ENCODE assay signal across 27 cellular contexts in the genomic region with DNA sequence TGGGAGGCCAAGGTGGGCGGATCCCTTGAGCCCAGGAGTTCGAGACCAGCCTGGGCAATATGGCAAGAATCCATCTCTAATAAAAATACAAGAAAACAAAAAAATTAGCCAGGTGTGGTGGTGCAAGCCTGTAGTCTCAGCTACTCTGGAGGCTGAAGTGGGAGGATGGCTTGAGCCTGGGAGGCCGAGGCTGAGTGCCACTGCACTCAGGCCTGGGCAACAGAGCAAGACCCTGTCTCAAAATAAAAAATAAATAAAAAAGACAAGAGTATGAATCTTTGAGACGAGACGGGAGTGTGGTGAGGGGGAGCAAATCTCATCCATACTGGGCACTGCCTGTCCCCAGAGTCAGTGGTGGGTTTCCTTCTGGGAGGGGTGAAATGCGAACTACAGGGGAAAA. TPM values are rescaled to one million over a fixed set of nuclear protein-coding genes. Genes with fewer than 3 reads are reported as not detected.
DNase-seq lines count a peak whose midpoint lies in the region; ATAC-seq and TF ChIP-seq lines count a peak whose summit lies in the region.
"Had no signal": no experiment of that assay in that cellular context is flagged by ENCODE, and none has a peak within 500 bp of the region (broad histone marks: within the 10 kb centered on the region; RNA-seq: fewer than 3 reads in every experiment).

No MANE protein-coding gene starts in this region.

- H3K4me3 Mint-ChIP-seq in T-helper 17 cell: no peak overlapping the region
- H3K4me3 Mint-ChIP-seq: CD8-positive, alpha-beta T cell; effector memory CD8-positive, alpha-beta T cell; H9; mesothelial cell of epicardium; natural killer cell treated with Interleukin-12 subunit alpha and Interleukin-12 subunit beta and Interleukin-15 and Interleukin-18, amount 100 ng/mL, for 72 hours; stimulated activated naive CD8-positive, alpha-beta T cell treated with anti-CD3 and anti-CD28 coated beads, Interleukin-15, Interleukin-2, amounts not matched to agents 100 ng/mL and 50 ng/mL, for 24 hours; T-helper 1 cell treated with Interleukin-12 subunit alpha and Interleukin-12 subunit beta and Interleukin-4 antibody, amounts not matched to agents 30 μg/mL and 1 μg/mL, for 36 hours had no signal

- intact Hi-C loops in heart left ventricle (cut with DNase I) (loop anchor here in 2 of 10 donors (2.0 kb wide), 2 partner anchors 17 to 23 kb away; a partner anchor contains a TSS), Right ventricle myocardium inferior (cut with DNase I) (loop anchor here (2.0 kb wide), 1 partner anchor 17 kb away; a partner anchor contains a TSS), lower lobe of right lung (cut with DNase I) (no loop called here), spleen (cut with DNase I; ENCODE audit: low total_unique reads) (no loop called here), uterus (cut with DNase I; ENCODE audit: low total_unique reads) (no loop called here)

- no peak overlapping the region for H3K27ac Mint-ChIP-seq in T-helper 17 cell
- H3K27ac Mint-ChIP-seq: CD8-positive, alpha-beta T cell; mesothelial cell of epicardium; natural killer cell treated with Interleukin-12 subunit alpha and Interleukin-12 subunit beta and Interleukin-15 and Interleukin-18, amount 100 ng/mL, for 72 hours; progenitor cell of endocrine pancreas; stimulated activated naive CD8-positive, alpha-beta T cell treated with anti-CD3 and anti-CD28 coated beads, Interleukin-15, Interleukin-2, amounts not matched to agents 100 ng/mL and 50 ng/mL, for 24 hours; T-helper 1 cell treated with Interleukin-12 subunit alpha and Interleukin-12 subunit beta and Interleukin-4 antibody, amounts not matched to agents 30 μg/mL and 1 μg/mL, for 36 hours had no signal

- TF ChIP-seq CTCF in heart left ventricle (IDR thresholded peaks at IDR 0.05): no peak
- no peak for TF ChIP-seq CTCF in lower lobe of right lung (IDR thresholded peaks at IDR 0.05)
- no peak for TF ChIP-seq CTCF in spleen (IDR thresholded peaks at IDR 0.05 in 8 of 11, conservative IDR thresholded peaks at IDR 0.05 in 3 of 11)
- TF ChIP-seq CTCF in uterus (IDR thresholded peaks at IDR 0.05): no peak

- no peaks in the 10 kb centered on the region for H3K4me1 Mint-ChIP-seq in T-helper 17 cell
- H3K4me1 Mint-ChIP-seq: mesothelial cell of epicardium had no signal

- H3K27ac ChIP-seq in heart left ventricle: peak overlapping the region; percentile 76 to 98 (median 87)
- H3K27ac ChIP-seq in lower lobe of right lung: peak overlapping the region; percentile 79
- peak overlapping the region; percentile 49 to 88 (median 83) for H3K27ac ChIP-seq in spleen
- peak overlapping the region; percentile 55 to 73 for H3K27ac ChIP-seq in uterus
- H3K27ac ChIP-seq: 22Rv1, SJSA1 had no signal

- peaks cover 3% of the 10 kb centered on the region for H3K36me3 Mint-ChIP-seq in T-helper 17 cell (ENCODE audit: low read depth)
- H3K36me3 Mint-ChIP-seq: CD8-positive, alpha-beta T cell; mesothelial cell of epicardium; natural killer cell treated with Interleukin-12 subunit alpha and Interleukin-12 subunit beta and Interleukin-15 and Interleukin-18, amount 100 ng/mL, for 72 hours had no signal

- no peak overlapping the region for H3K4me3 ChIP-seq in heart left ventricle
- no peak overlapping the region for H3K4me3 ChIP-seq in lower lobe of right lung
- H3K4me3 ChIP-seq in spleen: no peak overlapping the region
- no peak overlapping the region for H3K4me3 ChIP-seq in uterus
- H3K4me3 ChIP-seq: SJSA1, smooth muscle cell had no signal

- H3K4me1 ChIP-seq in heart left ventricle (peaks cover 30 to 99% (median 96%) of the 10 kb centered on the region in 12 donors), lower lobe of right lung (peaks cover 70% of the 10 kb centered on the region), spleen (peaks cover 8 to 96% (median 56%) of the 10 kb centered on the region in 6 donors), uterus (peaks cover 0 to 39% of the 10 kb centered on the region in 2 donors)
- H3K4me1 ChIP-seq: SJSA1 had no signal

- H3K27me3 ChIP-seq in heart left ventricle (peaks cover 0 to 2% (median 0%) of the 10 kb centered on the region in 9 donors), lower lobe of right lung (ENCODE audit: low read depth) (no peaks in the 10 kb centered on the region), spleen (replicated peaks in 1 of 7) (peaks cover 0 to 17% (median 0%) of the 10 kb centered on the region in 7 donors), uterus (no peaks in the 10 kb centered on the region)
- H3K27me3 ChIP-seq: SJSA1 had no signal

- H3K9me3 ChIP-seq in heart left ventricle: no peaks in the 10 kb centered on the region
- H3K9me3 ChIP-seq in lower lobe of right lung: no peaks in the 10 kb centered on the region
- no peaks in the 10 kb centered on the region for H3K9me3 ChIP-seq in spleen
- H3K9me3 ChIP-seq in uterus: no peaks in the 10 kb centered on the region
- no peaks in the 10 kb centered on the region for H3K9me3 ChIP-seq in T-helper 17 cell (ENCODE audit: control insufficient read depth, low read length, poor library complexity, severe bottlenecking)
- H3K9me3 ChIP-seq: SJSA1 had no signal

- 83 to 89% (median 87%) methylated on average over 6 of the region's 6 CpGs for WGBS in heart left ventricle, 4 donors
- WGBS in spleen, 5 donors: 83 to 93% (median 89%) methylated on average over 6 of the region's 6 CpGs

- H3K36me3 ChIP-seq in heart left ventricle (peaks cover 0 to 48% (median 34%) of the 10 kb centered on the region in 9 donors), lower lobe of right lung (peaks cover 45% of the 10 kb centered on the region), spleen (peaks cover 0 to 46% (median 0%) of the 10 kb centered on the region in 6 donors), uterus (no peaks in the 10 kb centered on the region)

- no peak for ATAC-seq in heart left ventricle
- ATAC-seq in Right ventricle myocardium inferior: no peak
- ATAC-seq in lower lobe of right lung: no peak
- ATAC-seq in GM18498 (IDR thresholded peaks at IDR 0.05; ENCODE audit: unreplicated experiment): no peak
- no peak for ATAC-seq in T-helper 17 cell
- ATAC-seq in HG02610 (IDR thresholded peaks at IDR 0.05; ENCODE audit: unreplicated experiment): no peak
- ATAC-seq: CD8-positive, alpha-beta T cell; effector memory CD8-positive, alpha-beta T cell; esophagus mucosa; natural killer cell treated with Interleukin-12 subunit alpha and Interleukin-12 subunit beta and Interleukin-15 and Interleukin-18, amount 100 ng/mL, for 72 hours; Panc1 had no signal

- TF ChIP-seq POLR2A in heart left ventricle (IDR thresholded peaks at IDR 0.05) (no peak), spleen (IDR thresholded peaks at IDR 0.05) (no peak), uterus (IDR thresholded peaks at IDR 0.05) (no peak)

- H3K27me3 Mint-ChIP-seq in T-helper 17 cell: peaks cover 55% of the 10 kb centered on the region
- H3K27me3 Mint-ChIP-seq: progenitor cell of endocrine pancreas had no signal

- peak in 1 of 5 donors; percentile 7 for DNase-seq in heart left ventricle
- no peak for DNase-seq in Right ventricle myocardium inferior (ENCODE audit: missing footprints)
- peak; percentile 12 for DNase-seq in lower lobe of right lung
- DNase-seq in spleen: no peak
- DNase-seq in uterus: no peak
- no peak for DNase-seq in T-helper 17 cell
- DNase-seq: activated CD4-positive, alpha-beta T cell treated with anti-CD3 and anti-CD28 coated beads for 48 hours; CD8-positive, alpha-beta T cell; DMS53; effector memory CD8-positive, alpha-beta T cell; H9; NCI-H2081 treated with DMSO at 0.1 percent for 48 hours; NCI-H510A; stimulated activated CD4-positive, alpha-beta T cell treated with anti-CD3 and anti-CD28 coated beads, Interleukin-4, amount 100 ng/mL, for 1 hour had no signal

RNA-seq across cellular contexts. Expression of a gene that starts 12.2 kb away (rescaled TPM):
- under 1 TPM in 6 of 9 donors, not detected in 3; 0.10 to 0.36 (median 0.24) TPM for total RNA-seq in heart left ventricle
- polyA plus RNA-seq in heart left ventricle: 1 to 10 TPM in 1 of 2 donors, under 1 TPM in 1; 0.26 to 8.0 TPM
- 0.16 TPM for total RNA-seq in Right ventricle myocardium inferior
- 0.18 TPM for total RNA-seq in lower lobe of right lung
- total RNA-seq in spleen: under 1 TPM in 3 of 7 donors, not detected in 4; 0.22 to 0.79 (median 0.23) TPM
- 1 to 10 TPM in 1 of 3 donors, under 1 TPM in 2; 0.09 to 1.9 (median 0.26) TPM for polyA plus RNA-seq in spleen
- total RNA-seq in uterus: under 1 TPM in 1 of 4 donors, not detected in 3; 0.41 TPM
- not detected for total RNA-seq in T-helper 17 cell
- total RNA-seq: CD8-positive, alpha-beta T cell; esophagus mucosa; MCF 10A; mesothelial cell of epicardium; natural killer cell treated with Interleukin-12 subunit alpha and Interleukin-12 subunit beta and Interleukin-15 and Interleukin-18, amount 100 ng/mL, for 72 hours; progenitor cell of endocrine pancreas; SJSA1; smooth muscle cell had no signal
- polyA plus RNA-seq: smooth muscle cell had no signal

RNA-seq across cellular contexts. Expression of a gene that starts 17.2 kb away (rescaled TPM):
- total RNA-seq in heart left ventricle: 100 to 1,000 TPM in 7 of 9 donors, 10 to 100 TPM in 2; 97.1 to 225 (median 158) TPM
- polyA plus RNA-seq in heart left ventricle: 100 to 1,000 TPM; 115 to 293 TPM
- 260 TPM for total RNA-seq in Right ventricle myocardium inferior
- 148 TPM for total RNA-seq in lower lobe of right lung
- 100 to 1,000 TPM in 3 of 7 donors, 10 to 100 TPM in 4; 62.5 to 190 (median 76.3) TPM for total RNA-seq in spleen
- 100 to 1,000 TPM in 2 of 3 donors, 10 to 100 TPM in 1; 76.1 to 437 (median 328) TPM for polyA plus RNA-seq in spleen
- total RNA-seq in uterus: 100 to 1,000 TPM in 1 of 4 donors, 10 to 100 TPM in 3; 15.8 to 298 (median 66.2) TPM
- total RNA-seq in T-helper 17 cell: 1 to 10 TPM; 2.9 to 7.7 TPM
- total RNA-seq: MCF 10A; natural killer cell treated with Interleukin-12 subunit alpha and Interleukin-12 subunit beta and Interleukin-15 and Interleukin-18, amount 100 ng/mL, for 72 hours had no signal

RNA-seq across cellular contexts. Expression of a gene that starts 43.2 kb away (rescaled TPM):
- total RNA-seq in heart left ventricle (1 to 10 TPM; 2.4 to 5.2 (median 3.7) TPM), Right ventricle myocardium inferior (3.1 TPM), lower lobe of right lung (7.4 TPM), spleen (10 to 100 TPM in 3 of 7 donors, 1 to 10 TPM in 4; 3.7 to 13.2 (median 9.6) TPM), uterus (10 to 100 TPM in 2 of 4 donors, 1 to 10 TPM in 2; 5.9 to 27.2 (median 11.1) TPM), T-helper 17 cell (1 to 10 TPM; 5.9 to 6.0 TPM)
- polyA plus RNA-seq in heart left ventricle (1 to 10 TPM; 2.8 to 3.4 TPM), spleen (1 to 10 TPM; 8.3 to 9.0 (median 8.8) TPM)
- polyA plus RNA-seq: smooth muscle cell had no signal
